In the genomic region with DNA sequence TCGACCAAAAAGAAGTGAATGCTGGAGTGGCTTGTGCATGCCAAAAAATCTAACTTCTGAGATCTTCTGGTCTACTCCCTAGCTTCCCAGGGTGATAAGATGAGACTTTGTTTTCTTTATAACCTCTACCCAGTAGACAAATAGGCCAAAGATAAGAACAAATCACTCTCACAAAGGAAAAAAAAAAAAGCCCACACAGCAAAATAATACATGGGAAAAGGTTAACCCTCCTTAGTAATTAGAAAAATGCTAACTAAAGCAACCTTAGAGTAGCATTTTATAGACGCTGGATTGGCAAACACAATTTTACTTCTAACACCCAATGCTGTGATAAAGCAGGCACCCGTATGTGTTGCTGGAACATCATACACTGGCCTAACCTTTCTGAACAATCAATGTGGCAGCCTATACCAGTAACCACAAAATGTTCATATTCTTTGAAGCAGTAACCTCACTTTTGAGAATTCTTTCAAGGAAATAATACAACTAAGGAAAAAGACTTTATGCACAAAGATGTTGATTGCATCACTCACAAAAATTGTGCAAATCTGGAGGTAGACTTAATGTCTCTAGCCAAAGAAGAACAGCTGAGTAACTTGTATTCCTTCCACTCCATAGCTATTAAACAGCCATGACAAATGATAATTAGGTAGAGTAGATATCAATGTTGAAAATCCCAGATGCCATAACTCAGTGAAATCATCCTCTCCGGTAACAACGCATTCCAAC, we compare ENCODE assay signal across 25 cellular contexts.
"Had no signal": no experiment of that assay in that cellular context is flagged by ENCODE, and none has a peak within 500 bp of the region (broad histone marks: within the 10 kb centered on the region; RNA-seq: fewer than 3 reads in every experiment).

No MANE protein-coding gene starts in this region.

- H3K9me3 Mint-ChIP-seq: activated CD4-positive, alpha-beta memory T cell treated with anti-CD3 and anti-CD28 coated beads for 36 hours; activated naive CD4-positive, alpha-beta T cell treated with anti-CD3 and anti-CD28 coated beads for 36 hours; dendritic cell treated with granulocyte-macrophage colony-stimulating factor and Interleukin-4, amounts not matched to agents 40 ng/mL and 50 ng/mL, for 4 days; immature natural killer cell; naive thymus-derived CD4-positive, alpha-beta T cell; neural progenitor cell; stimulated activated memory B cell treated with anti-CD40 and anti-IgM and Interleukin-4, amounts not matched to agents 10 μg/mL and 1 μg/mL and 100 μg/mL, for 72 hours had no signal

- H3K4me3 Mint-ChIP-seq: activated CD4-positive, alpha-beta memory T cell treated with anti-CD3 and anti-CD28 coated beads for 36 hours; activated naive CD4-positive, alpha-beta T cell treated with anti-CD3 and anti-CD28 coated beads for 36 hours; dendritic cell treated with granulocyte-macrophage colony-stimulating factor and Interleukin-4, amounts not matched to agents 40 ng/mL and 50 ng/mL, for 4 days; immature natural killer cell; naive thymus-derived CD4-positive, alpha-beta T cell; neural progenitor cell; stimulated activated memory B cell treated with anti-CD40 and anti-IgM and Interleukin-4, amounts not matched to agents 10 μg/mL and 1 μg/mL and 100 μg/mL, for 72 hours; T-helper 17 cell had no signal

- H3K27me3 Mint-ChIP-seq: activated CD4-positive, alpha-beta memory T cell treated with anti-CD3 and anti-CD28 coated beads for 36 hours had no signal

- H3K4me3 ChIP-seq: hepatocyte, neural progenitor cell, prostate gland, right atrium auricular region, smooth muscle cell, stomach, suprapubic skin, tibial nerve had no signal

- ATAC-seq: naive thymus-derived CD4-positive, alpha-beta T cell; stimulated activated memory B cell treated with anti-CD40 and anti-IgM and Interleukin-4, amounts not matched to agents 10 μg/mL and 1 μg/mL and 100 μg/mL, for 72 hours; T-helper 17 cell had no signal

- DNase-seq: activated CD4-positive, alpha-beta memory T cell treated with anti-CD3 and anti-CD28 coated beads for 36 hours; activated CD4-positive, alpha-beta T cell treated with anti-CD3 and anti-CD28 coated beads for 48 hours; activated CD4-positive, CD25-positive, alpha-beta regulatory T cell; activated naive CD4-positive, alpha-beta T cell treated with anti-CD3 and anti-CD28 coated beads for 36 hours; activated T-cell treated with anti-CD3 and anti-CD28 coated beads, Interleukin-2, amount 50 U/mL, for 48 hours; amygdala; effector CD4-positive, alpha-beta T cell; erythroblast; foreskin melanocyte; glutamatergic neuron; immature natural killer cell; mesenchymal stem cell; naive thymus-derived CD4-positive, alpha-beta T cell; stimulated activated CD4-positive, alpha-beta T cell treated with anti-CD3 and anti-CD28 coated beads, Interleukin-15, amount 100 ng/mL, for 24 hours; stomach; T-helper 17 cell had no signal

- H3K36me3 ChIP-seq: neural progenitor cell, prostate gland, right atrium auricular region, stomach, suprapubic skin, tibial nerve had no signal

- H3K4me1 ChIP-seq: prostate gland, stomach, suprapubic skin had no signal

- H3K4me1 Mint-ChIP-seq: immature natural killer cell; naive thymus-derived CD4-positive, alpha-beta T cell; stimulated activated memory B cell treated with anti-CD40 and anti-IgM and Interleukin-4, amounts not matched to agents 10 μg/mL and 1 μg/mL and 100 μg/mL, for 72 hours; T-helper 17 cell had no signal

- H3K27ac Mint-ChIP-seq: activated CD4-positive, alpha-beta memory T cell treated with anti-CD3 and anti-CD28 coated beads for 36 hours; activated naive CD4-positive, alpha-beta T cell treated with anti-CD3 and anti-CD28 coated beads for 36 hours; dendritic cell treated with granulocyte-macrophage colony-stimulating factor and Interleukin-4, amounts not matched to agents 40 ng/mL and 50 ng/mL, for 4 days; immature natural killer cell; stimulated activated memory B cell treated with anti-CD40 and anti-IgM and Interleukin-4, amounts not matched to agents 10 μg/mL and 1 μg/mL and 100 μg/mL, for 72 hours; T-helper 17 cell had no signal

- H3K36me3 Mint-ChIP-seq: activated CD4-positive, alpha-beta memory T cell treated with anti-CD3 and anti-CD28 coated beads for 36 hours; immature natural killer cell; naive thymus-derived CD4-positive, alpha-beta T cell; neural progenitor cell; stimulated activated memory B cell treated with anti-CD40 and anti-IgM and Interleukin-4, amounts not matched to agents 10 μg/mL and 1 μg/mL and 100 μg/mL, for 72 hours had no signal

- H3K27ac ChIP-seq: hepatocyte, neural progenitor cell, prostate gland, stomach, suprapubic skin, tibial nerve had no signal

- H3K27me3 ChIP-seq: hepatocyte, neural progenitor cell, right atrium auricular region, stomach, suprapubic skin, tibial nerve had no signal

- H3K9me3 ChIP-seq: prostate gland, right atrium auricular region, stomach, suprapubic skin, tibial nerve had no signal
